Comparison of ENCODE assay signal across 9 cellular contexts in genomic region chr17:30021708-30022317, GRCh38.
DNase-seq lines count a peak whose midpoint lies in the region; ATAC-seq, FAIRE-seq and TF ChIP-seq lines count a peak whose summit lies in the region.
"Had no signal": no experiment of that assay in that cellular context is flagged by ENCODE, and none has a peak within 500 bp of the region (broad histone marks: within the 10 kb centered on the region; RNA-seq: fewer than 3 reads in every experiment).

No MANE protein-coding gene starts in this region.

- H3K4me1 ChIP-seq in SJCRH30 (no peaks in the 10 kb centered on the region), lower lobe of right lung (no peaks in the 10 kb centered on the region)

- ATAC-seq in lower lobe of right lung (peak; percentile 47 to 67), HG03095 (IDR thresholded peaks at IDR 0.05; ENCODE audit: unreplicated experiment) (no peak)

- H3K36me3 ChIP-seq in SJCRH30 = no peaks in the 10 kb centered on the region
- no peaks in the 10 kb centered on the region for H3K36me3 ChIP-seq in lower lobe of right lung

- no peak for FAIRE-seq in urothelium cell line (lab: Jason Lieb, UNC)

- no peak overlapping the region for H3K27ac Mint-ChIP-seq in activated T-cell treated with anti-CD3 and anti-CD28 coated beads, Interleukin-2, amount 50 U/mL, for 24 hours

- H3K4me3 Mint-ChIP-seq in activated T-cell treated with anti-CD3 and anti-CD28 coated beads, Interleukin-2, amount 50 U/mL, for 24 hours = no peak overlapping the region
- H3K4me3 Mint-ChIP-seq: central memory CD8-positive, alpha-beta T cell had no signal

- H3K27me3 Mint-ChIP-seq in activated T-cell treated with anti-CD3 and anti-CD28 coated beads, Interleukin-2, amount 50 U/mL, for 24 hours = no peaks in the 10 kb centered on the region

- H3K4me3 ChIP-seq in SJCRH30 (no peak overlapping the region), lower lobe of right lung (no peak overlapping the region)

- no peaks in the 10 kb centered on the region for H3K4me1 Mint-ChIP-seq in activated T-cell treated with anti-CD3 and anti-CD28 coated beads, Interleukin-2, amount 50 U/mL, for 24 hours (ENCODE audit: low read depth)
- H3K4me1 Mint-ChIP-seq: central memory CD8-positive, alpha-beta T cell had no signal

- H3K9me3 Mint-ChIP-seq in activated T-cell treated with anti-CD3 and anti-CD28 coated beads, Interleukin-2, amount 50 U/mL, for 24 hours = no peaks in the 10 kb centered on the region
- H3K9me3 Mint-ChIP-seq: central memory CD8-positive, alpha-beta T cell had no signal

- DNase-seq in activated T-cell treated with anti-CD3 and anti-CD28 coated beads for 24 hours (ENCODE audit: low read depth) = peak; percentile 8
- no peak for DNase-seq in activated T-cell treated with anti-CD3 and anti-CD28 coated beads, Interleukin-2, amount 50 U/mL, for 24 hours
- DNase-seq in LoVo (ENCODE audit: low spot score) = peak; percentile 75
- DNase-seq in SJCRH30 = peak; percentile 28 to 77
- peak; percentile 41 for DNase-seq in cerebellum (ENCODE audit: low spot score)
- DNase-seq in lower lobe of right lung = no peak
- DNase-seq in urothelium cell line (ENCODE audit: low spot score) = peak; percentile 33

- 0 out of 2 replicates have a peak, but pooled peaks cover 3% of the 10 kb centered on the region for H3K27me3 ChIP-seq in SJCRH30
- H3K27me3 ChIP-seq in lower lobe of right lung (ENCODE audit: low read depth) = no peaks in the 10 kb centered on the region

- H3K27ac ChIP-seq in SJCRH30 = no peak overlapping the region
- H3K27ac ChIP-seq in lower lobe of right lung = no peak overlapping the region

- no peaks in the 10 kb centered on the region for H3K36me3 Mint-ChIP-seq in activated T-cell treated with anti-CD3 and anti-CD28 coated beads, Interleukin-2, amount 50 U/mL, for 24 hours (ENCODE audit: low read depth)

- intact Hi-C loops in lower lobe of right lung (cut with DNase I) = no loop called here

- TF ChIP-seq CTCF in lower lobe of right lung (IDR thresholded peaks at IDR 0.05) = peak; percentile 73

- H3K9me3 ChIP-seq in SJCRH30 (replicated peaks) (peaks cover 4% of the 10 kb centered on the region; the same call in 1 of the 2 replicates), lower lobe of right lung (no peaks in the 10 kb centered on the region)

Comparison
In these comparisons a context has a peak if more than half of its experiments do, and no peak if none do; other contexts are left out.
1. DNase-seq: peak in activated T-cell treated with anti-CD3 and anti-CD28 coated beads for 24 hours (single experiment), LoVo (single experiment), SJCRH30 (2 of 2), cerebellum (single experiment) and urothelium cell line (single experiment); none in activated T-cell treated with anti-CD3 and anti-CD28 coated beads, Interleukin-2, amount 50 U/mL, for 24 hours (single experiment) and lower lobe of right lung (single experiment).